8 cellular contexts compared by ENCODE assay signal in the genomic region with DNA sequence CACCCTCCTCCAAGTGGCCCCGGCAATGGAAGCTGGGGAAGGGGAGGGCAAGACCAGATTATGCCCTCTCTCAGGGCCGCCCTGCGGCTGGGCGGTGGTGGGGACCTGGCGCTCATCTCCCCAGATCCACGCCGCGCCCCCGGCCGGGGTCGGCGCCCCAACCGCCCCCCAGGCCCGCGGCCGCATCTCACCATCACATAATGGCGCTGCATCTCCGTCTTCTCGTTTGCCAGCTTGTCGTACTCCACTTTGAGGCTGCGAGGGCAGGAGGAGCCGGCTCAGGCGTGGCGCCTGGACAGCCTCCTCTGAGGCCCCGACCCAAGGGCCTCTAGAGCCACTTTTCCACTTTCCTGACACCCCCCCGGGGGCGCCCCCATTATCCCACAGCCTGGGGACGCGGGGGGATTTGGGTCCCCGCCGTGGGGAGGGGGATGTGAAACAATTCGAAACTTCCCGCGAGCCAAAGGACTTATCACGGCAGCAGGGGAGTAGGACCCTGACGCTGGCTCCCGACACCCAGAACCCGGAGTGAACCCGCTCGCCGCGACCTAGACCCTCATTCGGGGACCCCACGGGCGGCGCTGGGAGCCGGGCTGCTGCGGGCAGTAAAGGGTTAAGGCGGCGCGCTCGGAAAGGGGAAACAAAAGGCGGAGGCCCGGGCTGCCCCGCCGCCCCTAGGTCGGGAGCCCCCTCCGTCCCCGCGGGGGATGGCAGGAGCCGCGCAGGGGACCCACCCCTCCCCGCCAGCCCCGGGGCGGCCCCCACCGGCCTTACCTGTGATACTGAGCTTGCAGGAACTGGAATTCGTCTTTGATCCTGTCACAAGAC. TPM values are rescaled to one million over a fixed set of nuclear protein-coding genes. Genes with fewer than 3 reads are reported as not detected.
A peak's percentile ranks its signal among the peaks of the same experiment; 100 is the strongest.
DNase-seq lines count a peak whose midpoint lies in the region; ATAC-seq, FAIRE-seq and TF ChIP-seq lines count a peak whose summit lies in the region.

No MANE protein-coding gene starts in this region.

- TF ChIP-seq CTCF in RWPE2 (IDR thresholded peaks at IDR 0.05; ENCODE audit: poor library complexity, severe bottlenecking): peak; percentile 20
- TF ChIP-seq CTCF in astrocyte of the cerebellum (IDR thresholded peaks at IDR 0.05; ENCODE audit: low read depth, low read length, missing control alignments): no peak
- no peak for TF ChIP-seq CTCF in kidney (IDR thresholded peaks at IDR 0.05; ENCODE audit: borderline replicate concordance, extremely low read depth, insufficient read depth)

- H3K9ac ChIP-seq in kidney (ENCODE audit: low read length in 2 of 2): peak overlapping the region; percentile 31 to 91

- H3K4me3 ChIP-seq in RWPE2 (ENCODE audit: severe bottlenecking): peak overlapping the region; percentile 84
- H3K4me3 ChIP-seq in astrocyte of the cerebellum (ENCODE audit: low read depth, low read length): peak overlapping the region; percentile 83
- H3K4me3 ChIP-seq in kidney (ENCODE audit: low read length in 2 of 2): peak overlapping the region; percentile 3 to 93

- H3K27ac ChIP-seq in RWPE2 (ENCODE audit: poor library complexity, severe bottlenecking): peak overlapping the region; percentile 65
- H3K27ac ChIP-seq in kidney (ENCODE audit: low read depth in 2 of 2, low read length in 2 of 2): peak overlapping the region; percentile 88 to 94

- intact Hi-C loops in kidney (cut with DNase I): no loop called here

- peaks cover 3% of the 10 kb centered on the region for H3K27me3 ChIP-seq in RWPE2 (ENCODE audit: insufficient read depth, poor library complexity, severe bottlenecking)

- H3K9me3 ChIP-seq in RWPE2 (ENCODE audit: severe bottlenecking) (no peaks in the 10 kb centered on the region), kidney (ENCODE audit: control insufficient read depth in 1 of 2, low read length in 2 of 2) (no peaks in the 10 kb centered on the region)

- in situ Hi-C loops in astrocyte of the cerebellum (cut with HindIII; ENCODE audit: low sequenced_read_pairs): no loop called here

- ATAC-seq in RWPE2 (ENCODE audit: low read depth): no peak; the same call in 2 of the 3 replicates
- ATAC-seq in GM19351 (IDR thresholded peaks at IDR 0.05; ENCODE audit: unreplicated experiment): no peak

- H3K36me3 ChIP-seq in RWPE2 (ENCODE audit: low read depth) (peaks cover 43% of the 10 kb centered on the region), kidney (ENCODE audit: control insufficient read depth in 1 of 2, insufficient read depth in 2 of 2, low read length in 2 of 2) (peaks cover 3 to 8% of the 10 kb centered on the region in 2 donors)

- DNase-seq in DMS53 (lab: John Stamatoyannopoulos, UW): peak; percentile 47
- DNase-seq in DMS53 treated with DMSO at 0.1 percent for 48 hours (lab: John Stamatoyannopoulos, UW; ENCODE audit: unreplicated experiment): no peak
- no peak for DNase-seq in RWPE2 (ENCODE audit: low spot score)
- no peak for DNase-seq in astrocyte of the cerebellum (ENCODE audit: low read depth)
- peak; percentile 89 for DNase-seq in kidney
- DNase-seq in stimulated activated CD4-positive, alpha-beta T cell treated with anti-CD3 and anti-CD28 coated beads, Interleukin-2, amount 100 ng/mL, for 4 hours (ENCODE audit: low read depth): peak; percentile 26
- no peak for DNase-seq in NCI-H1436 (lab: John Stamatoyannopoulos, UW)

- FAIRE-seq in kidney (lab: Jason Lieb, UNC): no peak

- H3K4me1 ChIP-seq in RWPE2 (ENCODE audit: insufficient read depth, poor library complexity, severe bottlenecking) (peaks cover 42% of the 10 kb centered on the region), kidney (ENCODE audit: control insufficient read depth in 1 of 2, insufficient read depth in 1 of 2, low read depth in 1 of 2, low read length in 2 of 2) (peaks cover 32 to 35% of the 10 kb centered on the region in 2 donors)

RNA-seq across cellular contexts. Expression of a gene that starts 2.1 kb away (rescaled TPM):
- total RNA-seq in kidney: 71.7 TPM
- 10.3 TPM for polyA plus RNA-seq in kidney (ENCODE audit: insufficient read depth, low read depth, low replicate concordance)

Comparison
In these comparisons a context has a peak if more than half of its experiments do, and no peak if none do; other contexts are left out.
1. DNase-seq: peak in DMS53 (single experiment), kidney (single experiment) and stimulated activated CD4-positive, alpha-beta T cell treated with anti-CD3 and anti-CD28 coated beads, Interleukin-2, amount 100 ng/mL, for 4 hours (single experiment); none in DMS53 treated with DMSO at 0.1 percent for 48 hours (single experiment), RWPE2 (single experiment), astrocyte of the cerebellum (single experiment) and NCI-H1436 (single experiment).
2. Peak in every context shown above with its lines, with median percentiles within 50 percentile points of each other: H3K4me3 ChIP-seq.